In the genomic region with DNA sequence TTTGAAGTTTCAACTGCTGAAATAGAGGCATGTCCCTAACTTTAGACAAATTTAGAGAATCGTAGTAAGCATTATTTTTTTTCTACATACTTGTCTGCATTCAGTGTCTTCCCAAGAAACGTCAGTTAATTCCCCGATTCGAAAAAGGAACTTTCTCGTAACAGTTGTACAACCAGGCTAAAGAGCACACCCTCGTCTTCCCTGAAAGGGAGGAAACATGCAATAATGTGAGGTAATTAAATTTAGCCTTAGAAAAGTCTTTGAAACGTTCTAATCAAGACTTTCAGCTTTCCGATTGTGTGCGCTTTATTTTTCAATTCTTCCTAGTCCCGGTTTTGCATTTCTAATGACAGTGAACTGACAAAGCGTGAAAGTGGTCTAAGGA, we compare ENCODE assay signal across 8 cellular contexts. TPM values are rescaled to one million over a fixed set of nuclear protein-coding genes. Genes with fewer than 3 reads are reported as not detected.
DNase-seq lines count a peak whose midpoint lies in the region; FAIRE-seq and TF ChIP-seq lines count a peak whose summit lies in the region.

No MANE protein-coding gene starts in this region.

- peak overlapping the region in 3 of 5 donors; percentile 25 to 61 (median 30) for H3K27ac ChIP-seq in adrenal gland
- peak overlapping the region; percentile 87 for H3K27ac ChIP-seq in keratinocyte (ENCODE audit: control insufficient read depth, insufficient read depth, low read length)
- H3K27ac ChIP-seq in temporal lobe (ENCODE audit: low read depth, low read length), result peak overlapping the region; percentile 98

- FAIRE-seq in keratinocyte (lab: Jason Lieb, UNC), result no peak

- H3K4me1 Mint-ChIP-seq in T-helper 1 cell treated with Interleukin-12 subunit alpha and Interleukin-12 subunit beta and Interleukin-4 antibody, amounts not matched to agents 30 μg/mL and 1 μg/mL, for 36 hours (ENCODE audit: low read depth), result peaks cover 10% of the 10 kb centered on the region

- H3K4me1 ChIP-seq in adrenal gland (replicated peaks in 1 of 2) (peaks cover 0 to 9% of the 10 kb centered on the region in 2 donors), keratinocyte (ENCODE audit: control insufficient read depth, extremely low read depth, insufficient read depth, low read length) (peaks cover 17% of the 10 kb centered on the region)

- no peaks in the 10 kb centered on the region for H3K36me3 Mint-ChIP-seq in T-helper 1 cell treated with Interleukin-12 subunit alpha and Interleukin-12 subunit beta and Interleukin-4 antibody, amounts not matched to agents 30 μg/mL and 1 μg/mL, for 36 hours (ENCODE audit: low read depth)

- no peak overlapping the region for H3K27ac Mint-ChIP-seq in T-helper 1 cell treated with Interleukin-12 subunit alpha and Interleukin-12 subunit beta and Interleukin-4 antibody, amounts not matched to agents 30 μg/mL and 1 μg/mL, for 36 hours

- dilution Hi-C loops in keratinocyte (cut with MboI; ENCODE audit: extremely low pct_ligation_motif_present, low sequenced_read_pairs), result no loop called here

- H3K9me3 Mint-ChIP-seq in T-helper 1 cell treated with Interleukin-12 subunit alpha and Interleukin-12 subunit beta and Interleukin-4 antibody, amounts not matched to agents 30 μg/mL and 1 μg/mL, for 36 hours, result no peaks in the 10 kb centered on the region

- peak overlapping the region in 2 of 4 donors; percentile 22 to 43 for H3K4me3 ChIP-seq in adrenal gland
- H3K4me3 ChIP-seq in keratinocyte (ENCODE audit: control insufficient read depth in 2 of 3, extremely low read depth in 1 of 3, insufficient read depth in 2 of 3, low read depth in 1 of 3, low read length in 3 of 3), result peak overlapping the region; percentile 54 to 90 (median 69)

- H3K4me2 ChIP-seq in keratinocyte (ENCODE audit: control insufficient read depth, extremely low read depth, insufficient read depth, low read depth, low read length), result peak overlapping the region; percentile 90

- peaks cover 26% of the 10 kb centered on the region for H3K79me2 ChIP-seq in keratinocyte (ENCODE audit: control insufficient read depth, insufficient read depth, low read length)

- peak overlapping the region; percentile 95 for H2AFZ ChIP-seq in keratinocyte (ENCODE audit: control insufficient read depth, low read length)

- no peaks in the 10 kb centered on the region for H4K20me1 ChIP-seq in keratinocyte (ENCODE audit: control insufficient read depth, extremely low read depth, insufficient read depth, low read length)

- peaks cover 66% of the 10 kb centered on the region for H3K27me3 Mint-ChIP-seq in T-helper 1 cell treated with Interleukin-12 subunit alpha and Interleukin-12 subunit beta and Interleukin-4 antibody, amounts not matched to agents 30 μg/mL and 1 μg/mL, for 36 hours (ENCODE audit: low read depth)

- TF ChIP-seq CTCF in adrenal gland (IDR thresholded peaks at IDR 0.05) (no peak), keratinocyte (optimal IDR thresholded peaks at IDR 0.05 in 1 of 3, IDR thresholded peaks at IDR 0.05 in 1 of 3, conservative IDR thresholded peaks at IDR 0.05 in 1 of 3; ENCODE audit: extremely low read depth in 1 of 3, insufficient read depth in 2 of 3, low read length in 3 of 3) (no peak)

- H3K27me3 ChIP-seq in adrenal gland (no peaks in the 10 kb centered on the region), keratinocyte (ENCODE audit: control insufficient read depth, extremely low read depth, insufficient read depth, low read length) (no peaks in the 10 kb centered on the region)

- H3K9me3 ChIP-seq in adrenal gland (replicated peaks in 1 of 3) (no peaks in the 10 kb centered on the region), keratinocyte (ENCODE audit: control insufficient read depth, low read depth, low read length) (no peaks in the 10 kb centered on the region)

- WGBS in adrenal gland, 4 donors, result 5 to 11% (median 6%) methylated on average over 11 of the region's 11 CpGs

- H3K9ac ChIP-seq in keratinocyte (ENCODE audit: control insufficient read depth, extremely low read depth, insufficient read depth, low read length), result peak overlapping the region; percentile 84

- no peak for TF ChIP-seq POLR2A in adrenal gland (IDR thresholded peaks at IDR 0.05)

- H3K36me3 ChIP-seq in adrenal gland (replicated peaks in 1 of 2) (no peaks in the 10 kb centered on the region), keratinocyte (ENCODE audit: control insufficient read depth in 2 of 2, extremely low read depth in 1 of 2, insufficient read depth in 2 of 2, low read length in 2 of 2) (peaks cover 3% of the 10 kb centered on the region in 2 experiments)

- H3K9me1 ChIP-seq in keratinocyte (ENCODE audit: control insufficient read depth, extremely low read depth, insufficient read depth, low read length), result no peaks in the 10 kb centered on the region

- no peak for DNase-seq in T-helper 1 cell
- DNase-seq in adrenal gland, result no peak
- DNase-seq in keratinocyte (ENCODE audit: low read depth, low spot score), result no peak
- no peak for DNase-seq in NCI-H1436 treated with DMSO at 0.1 percent for 48 hours (lab: John Stamatoyannopoulos, UW)
- DNase-seq in SIG-M5 treated with dmso at 0.1 percent for 504 hours (lab: John Stamatoyannopoulos, UW; ENCODE audit: unreplicated experiment), result no peak
- no peak for DNase-seq in NCI-H748 (lab: John Stamatoyannopoulos, UW; ENCODE audit: unreplicated experiment)

- intact Hi-C loops in adrenal gland (cut with DNase I), result no loop called here

- peak overlapping the region; percentile 74 for H3K4me3 Mint-ChIP-seq in T-helper 1 cell treated with Interleukin-12 subunit alpha and Interleukin-12 subunit beta and Interleukin-4 antibody, amounts not matched to agents 30 μg/mL and 1 μg/mL, for 36 hours

RNA-seq across cellular contexts. Expression of gene SLC1A3, which starts 0.4 kb away (rescaled TPM):
- 10 to 100 TPM; 21.6 to 94.1 (median 53.4) TPM for total RNA-seq in adrenal gland
- 10 to 100 TPM; 10.0 to 20.8 (median 16.7) TPM for polyA plus RNA-seq in adrenal gland
- polyA plus RNA-seq in keratinocyte, result 16.6 to 22.2 TPM (median 17.0 TPM) in 3 replicates
- polyA plus RNA-seq in keratinocyte (2011; ENCODE audit: low read depth), result 6.1 TPM
- 4.7 and 7.4 TPM in 2 replicates for polyA plus RNA-seq in keratinocyte (2011; cell fraction: cytosol; rRNA removed)
- polyA plus RNA-seq in keratinocyte (2011; cell fraction: nucleus; rRNA removed), result 21.0 and 24.3 TPM in 2 replicates
- 8.6 and 16.3 TPM in 2 replicates for polyA plus RNA-seq in keratinocyte (2012; ENCODE audit: low replicate concordance)
- polyA minus RNA-seq in keratinocyte, result 36.0 to 56.9 TPM (median 40.3 TPM) in 3 replicates
- 18.8 TPM for polyA minus RNA-seq in keratinocyte (2011; cell fraction: cytosol; rRNA and poly(A)+ RNA removed)
- polyA minus RNA-seq in keratinocyte (2011; cell fraction: nucleus; rRNA and poly(A)+ RNA removed), result 51.1 and 73.7 TPM in 2 replicates
- 188 TPM for total RNA-seq in temporal lobe

Comparison
In these comparisons a context has a peak if more than half of its experiments do, and no peak if none do; other contexts are left out.
1. H3K27ac ChIP-seq: peak in every context shown above with its lines; median percentile 98 in temporal lobe; 87 in keratinocyte; 30 in adrenal gland.